Comparison of ENCODE assay signal across 14 cellular contexts in genomic region chr6:110356778-110357177, GRCh38. TPM values are rescaled to one million over a fixed set of nuclear protein-coding genes. Genes with fewer than 3 reads are reported as not detected.
DNase-seq lines count a peak whose midpoint lies in the region; ATAC-seq, FAIRE-seq and TF ChIP-seq lines count a peak whose summit lies in the region.
"Had no signal": no experiment of that assay in that cellular context is flagged by ENCODE, and none has a peak within 500 bp of the region (broad histone marks: within the 10 kb centered on the region; RNA-seq: fewer than 3 reads in every experiment).

No MANE protein-coding gene starts in this region.

- no peak for DNase-seq in CD4-positive, CD25-positive, alpha-beta regulatory T cell
- DNase-seq in H1 (ENCODE audit: low read depth in 1 of 2, low spot score in 2 of 2) (no peak), neural progenitor cell (ENCODE audit: low spot score) (no peak), pancreas (no peak), NCI-H69 (lab: John Stamatoyannopoulos, UW) (no peak)
- DNase-seq in activated effector memory CD4-positive, alpha-beta T cell treated with anti-CD3 and anti-CD28 coated beads, Interleukin-2, amount 50 U/mL, for 16 hours = no peak
- DNase-seq: GOT3, NCI-H1092 treated with DMSO at 0.1 percent for 48 hours, right lobe of liver had no signal

- H3K27me3 ChIP-seq in CD4-positive, CD25-positive, alpha-beta regulatory T cell (ENCODE audit: control insufficient read depth, insufficient read depth, low read length) = peaks cover 25% of the 10 kb centered on the region
- peaks cover 38% of the 10 kb centered on the region for H3K27me3 ChIP-seq in HUES64 (ENCODE audit: insufficient read depth, low read length)
- peaks cover 8 to 24% (median 18%) of the 10 kb centered on the region in 4 experiments for H3K27me3 ChIP-seq in H1 (replicated peaks in 1 of 4; ENCODE audit: control insufficient read depth in 3 of 4, extremely low read depth in 1 of 4, insufficient read depth in 3 of 4, low read length in 3 of 4)
- H3K27me3 ChIP-seq in neural progenitor cell = peaks cover 24% of the 10 kb centered on the region
- no peaks in the 10 kb centered on the region for H3K27me3 ChIP-seq in pancreas
- H3K27me3 ChIP-seq: right lobe of liver had no signal

- H2BK20ac ChIP-seq in H1 (ENCODE audit: low read length) = no peak overlapping the region; the same call in 1 of the 2 replicates

- H3K27ac ChIP-seq in CD4-positive, CD25-positive, alpha-beta regulatory T cell (ENCODE audit: insufficient read depth, low read length, poor library complexity, severe bottlenecking) = no peak overlapping the region
- H3K27ac ChIP-seq in HUES64 (ENCODE audit: low read depth, low read length) = no peak overlapping the region
- H3K27ac ChIP-seq in H1 (ENCODE audit: low read depth, low read length) = no peak overlapping the region
- no peak overlapping the region for H3K27ac ChIP-seq in neural progenitor cell
- H3K27ac ChIP-seq in pancreas = peak overlapping the region in 2 of 4 donors; percentile 80 to 83
- H3K27ac ChIP-seq: right lobe of liver had no signal

- H2AFZ ChIP-seq in H1 (ENCODE audit: low read length) = no peak overlapping the region
- peak overlapping the region; percentile 5 for H2AFZ ChIP-seq in neural progenitor cell (replicated peaks)

- no peaks in the 10 kb centered on the region for H3K79me2 ChIP-seq in H1 (ENCODE audit: control insufficient read depth in 1 of 2, insufficient read depth in 2 of 2, low read length in 2 of 2)
- H3K79me2 ChIP-seq in neural progenitor cell (ENCODE audit: low read depth) = no peaks in the 10 kb centered on the region

- H2AK5ac ChIP-seq in H1 (ENCODE audit: low read depth, low read length) = peak overlapping the region; percentile 79; the same call in 1 of the 2 replicates

- H4K20me1 ChIP-seq in H1 (replicated peaks in 1 of 2; ENCODE audit: control insufficient read depth in 1 of 2, insufficient read depth in 2 of 2, low read length in 2 of 2) (no peaks in the 10 kb centered on the region), neural progenitor cell (ENCODE audit: low read depth) (no peaks in the 10 kb centered on the region)

- H4K91ac ChIP-seq in H1 (replicated peaks; ENCODE audit: insufficient read length, low read length) = peak overlapping the region; percentile 12

- H3K4me3 ChIP-seq in CD4-positive, CD25-positive, alpha-beta regulatory T cell (ENCODE audit: low read depth, low read length) = no peak overlapping the region
- H3K4me3 ChIP-seq in HUES64 (ENCODE audit: low read length) (peak overlapping the region; percentile 68), H1 (ENCODE audit: extremely low read depth in 1 of 4, insufficient read depth in 2 of 4, low read depth in 3 of 4, low read length in 4 of 4) (peak overlapping the region in 3 of 4 experiments; percentile 62 to 67 (median 65); a peak in 3 of 8 replicates), neural progenitor cell (no peak overlapping the region), pancreas (peak overlapping the region in 2 of 4 donors; percentile 59 to 65)

- no peak overlapping the region for H3K27ac Mint-ChIP-seq in CD4-positive, CD25-positive, alpha-beta regulatory T cell
- H3K27ac Mint-ChIP-seq in neural progenitor cell = peak overlapping the region; percentile 78

- peaks cover 54% of the 10 kb centered on the region for H3F3A ChIP-seq in neural progenitor cell (ENCODE audit: low read depth)

- H2BK5ac ChIP-seq in H1 (ENCODE audit: low read depth, low read length) = 0 out of 2 replicates have a peak overlapping the region, but pooled peaks have one; percentile 30

- H4K5ac ChIP-seq in H1 (ENCODE audit: insufficient read length, low read depth, low read length) = no peak overlapping the region

- H3K36me3 Mint-ChIP-seq in CD4-positive, CD25-positive, alpha-beta regulatory T cell = peaks cover 4% of the 10 kb centered on the region
- peaks cover 2% of the 10 kb centered on the region for H3K36me3 Mint-ChIP-seq in neural progenitor cell

- no peak overlapping the region for H2BK15ac ChIP-seq in H1 (ENCODE audit: low read length)

- peaks cover 0 to 15% (median 2%) of the 10 kb centered on the region in 4 donors for H3K4me1 Mint-ChIP-seq in CD4-positive, CD25-positive, alpha-beta regulatory T cell
- H3K4me1 Mint-ChIP-seq in neural progenitor cell = peaks cover 78% of the 10 kb centered on the region

- TF ChIP-seq RAD21 in H1 (IDR thresholded peaks at IDR 0.05 in 1 of 2, conservative IDR thresholded peaks at IDR 0.05 in 1 of 2; ENCODE audit: low read depth in 2 of 2, low read length in 2 of 2) = no peak

- H3K79me1 ChIP-seq in H1 (ENCODE audit: low read depth, low read length) = no peaks in the 10 kb centered on the region

- ATAC-seq in CD4-positive, CD25-positive, alpha-beta regulatory T cell (ENCODE audit: low read depth in 2 of 2) = no peak
- ATAC-seq in GM18861 (IDR thresholded peaks at IDR 0.05; ENCODE audit: unreplicated experiment) = no peak
- no peak for ATAC-seq in pancreas

- peaks cover 3% of the 10 kb centered on the region for H3K4me1 ChIP-seq in CD4-positive, CD25-positive, alpha-beta regulatory T cell (ENCODE audit: control insufficient read depth, insufficient read depth, low read length, poor library complexity, severe bottlenecking)
- H3K4me1 ChIP-seq in HUES64 (ENCODE audit: insufficient read depth, low read length) = peaks cover 57% of the 10 kb centered on the region
- H3K4me1 ChIP-seq in H1 (replicated peaks in 1 of 4; ENCODE audit: control insufficient read depth in 3 of 4, insufficient read depth in 4 of 4, low read length in 3 of 4) = peaks cover 13 to 27% (median 23%) of the 10 kb centered on the region in 4 experiments
- H3K4me1 ChIP-seq in neural progenitor cell = peaks cover 76% of the 10 kb centered on the region
- peaks cover 0 to 4% (median 0%) of the 10 kb centered on the region in 3 donors for H3K4me1 ChIP-seq in pancreas

- H3K4ac ChIP-seq in H1 (replicated peaks; ENCODE audit: insufficient read length, low read depth, low read length) = no peak overlapping the region

- POLR2A ChIA-PET in H1 (lab: Charles Lee; ENCODE audit: partially characterized antibody) = interaction anchor here (1.3 kb wide), 1 partner anchor 9 kb away, joined by 4 read pairs; no protein-coding TSS in a partner anchor

- intact Hi-C loops in pancreas (cut with DNase I) = no loop called here

- peak overlapping the region in 3 of 4 donors; percentile 35 to 85 (median 42) for H3K4me3 Mint-ChIP-seq in CD4-positive, CD25-positive, alpha-beta regulatory T cell
- peak overlapping the region; percentile 88 for H3K4me3 Mint-ChIP-seq in neural progenitor cell

- H3K9me3 ChIP-seq in CD4-positive, CD25-positive, alpha-beta regulatory T cell (ENCODE audit: control insufficient read depth in 2 of 2, low read length in 2 of 2) = no peaks in the 10 kb centered on the region
- H3K9me3 ChIP-seq in HUES64 (ENCODE audit: insufficient read depth, low read depth, low read length) = no peaks in the 10 kb centered on the region
- no peaks in the 10 kb centered on the region for H3K9me3 ChIP-seq in H1 (ENCODE audit: insufficient read depth in 2 of 2, low read depth in 1 of 2, low read length in 1 of 2)
- H3K9me3 ChIP-seq in neural progenitor cell (ENCODE audit: low read depth) = no peaks in the 10 kb centered on the region
- H3K9me3 ChIP-seq in pancreas = no peaks in the 10 kb centered on the region
- H3K9me3 ChIP-seq: right lobe of liver had no signal

- WGBS in HUES64 = 78% methylated on average over 15 of the region's 15 CpGs
- WGBS in H1 (ENCODE audit: extremely low coverage in 1 of 2, insufficient coverage in 1 of 2, insufficient read length in 1 of 2, insufficient replicate concordance in 2 of 2, low coverage in 1 of 2, low lambda C conversion rate in 2 of 2, missing lambda C conversion rate in 1 of 2), 2 experiments = 70% methylated on average over 15 of the region's 15 CpGs; no CpG with 5 or more reads in 1 of the 2 experiments
- 94 to 97% methylated on average over 15 of the region's 15 CpGs for WGBS in pancreas, 2 donors

- no peak for TF ChIP-seq CTCF in H1 (IDR thresholded peaks at IDR 0.05; ENCODE audit: control extremely low read depth in 1 of 3, insufficient read depth in 1 of 3, low read depth in 1 of 3, low read length in 3 of 3)
- no peak for TF ChIP-seq CTCF in neural progenitor cell (IDR thresholded peaks at IDR 0.05)
- no peak for TF ChIP-seq CTCF in pancreas (IDR thresholded peaks at IDR 0.05)

- H3K14ac ChIP-seq in H1 (ENCODE audit: insufficient read length) = no peak overlapping the region

- H3K23me2 ChIP-seq in H1 (ENCODE audit: low read depth, low read length) = peaks cover 4% of the 10 kb centered on the region; the same call in 1 of the 2 replicates

- H3K9me3 Mint-ChIP-seq in CD4-positive, CD25-positive, alpha-beta regulatory T cell = peaks cover 0 to 7% (median 0%) of the 10 kb centered on the region in 7 donors
- peaks cover 9% of the 10 kb centered on the region for H3K9me3 Mint-ChIP-seq in neural progenitor cell

- no peak overlapping the region for H3K56ac ChIP-seq in H1 (replicated peaks; ENCODE audit: insufficient read length, low read depth, low read length)

- H3K36me3 ChIP-seq in CD4-positive, CD25-positive, alpha-beta regulatory T cell (ENCODE audit: control insufficient read depth, insufficient read depth, low read length) = no peaks in the 10 kb centered on the region
- H3K36me3 ChIP-seq in HUES64 (ENCODE audit: insufficient read depth, low read length) (no peaks in the 10 kb centered on the region), H1 (ENCODE audit: control insufficient read depth in 2 of 4, insufficient read depth in 4 of 4, low read length in 3 of 4) (no peaks in the 10 kb centered on the region), neural progenitor cell (no peaks in the 10 kb centered on the region), pancreas (no peaks in the 10 kb centered on the region)
- H3K36me3 ChIP-seq: right lobe of liver had no signal

- H3K18ac ChIP-seq in H1 (ENCODE audit: extremely low read depth, low read length) = no peak overlapping the region; the same call in 1 of the 2 replicates

- H2BK12ac ChIP-seq in H1 (ENCODE audit: low read depth, low read length) = no peak overlapping the region

- no peak for TF ChIP-seq POLR2A in H1 (IDR thresholded peaks at IDR 0.05; ENCODE audit: control extremely low read depth in 1 of 2, low read depth in 2 of 2, low read length in 2 of 2)

- H3K4me2 ChIP-seq in H1 (ENCODE audit: insufficient read depth in 1 of 2, low read depth in 2 of 2, low read length in 2 of 2) = peak overlapping the region; percentile 73 to 88; a peak in 3 of 4 replicates
- H3K4me2 ChIP-seq in neural progenitor cell = peak overlapping the region; percentile 78

- H3K23ac ChIP-seq in H1 (ENCODE audit: insufficient read length) = no peak overlapping the region

- TF ChIP-seq EP300 in H1 (IDR thresholded peaks at IDR 0.05; ENCODE audit: borderline replicate concordance in 1 of 2, low read depth in 2 of 2, low read length in 2 of 2) = no peak

- H4K8ac ChIP-seq in H1 (ENCODE audit: extremely low read depth, insufficient read depth, low read length) = no peak overlapping the region; the same call in 1 of the 2 replicates

- FAIRE-seq in H1 (lab: Jason Lieb, UNC) = peak; percentile 24
- FAIRE-seq in pancreas (lab: Jason Lieb, UNC) = no peak

- H3K27me3 Mint-ChIP-seq in CD4-positive, CD25-positive, alpha-beta regulatory T cell = peaks cover 67% of the 10 kb centered on the region
- H3K27me3 Mint-ChIP-seq in neural progenitor cell (ENCODE audit: insufficient read depth, low read depth) = peaks cover 26% of the 10 kb centered on the region

- H3K9ac ChIP-seq in HUES64 (ENCODE audit: low read depth, low read length) (no peak overlapping the region), H1 (replicated peaks in 1 of 4; ENCODE audit: extremely low read depth in 1 of 4, low read depth in 3 of 4, low read length in 3 of 4) (no peak overlapping the region), neural progenitor cell (no peak overlapping the region)

- CTCF ChIA-PET in H1 (lab: Charles Lee; ENCODE audit: partially characterized antibody) = interaction anchor here (0.7 to 0.8 kb wide), 2 partner anchors 34 to 36 kb away, joined by 3 read pairs; no protein-coding TSS in a partner anchor

- H2BK120ac ChIP-seq in H1 (replicated peaks; ENCODE audit: low read depth, low read length) = no peak overlapping the region

RNA-seq across cellular contexts. Expression of gene METTL24, which starts 1.4 kb away (rescaled TPM):
- total RNA-seq in CD4-positive, CD25-positive, alpha-beta regulatory T cell = not detected
- not detected for polyA plus RNA-seq in CD4-positive, CD25-positive, alpha-beta regulatory T cell
- 0.45 TPM for polyA plus RNA-seq in HUES64 (2013, experiment 1 of 2)
- 1.1 TPM for polyA plus RNA-seq in HUES64 (2013, experiment 2 of 2)
- total RNA-seq in H1 (2021; fragmentation: NEBNext Ultra II Directional; extraction: Animal tissue kit (Norgen Biotek cat#: 25700)) = 0.39 and 0.44 TPM in 2 replicates
- polyA plus RNA-seq in H1 (2011; rRNA removed) = 0.17 and 0.30 TPM in 2 replicates
- polyA plus RNA-seq in H1 (2011; cell fraction: cytosol; rRNA removed) = 0.27 TPM
- 0.73 TPM for polyA plus RNA-seq in H1 (2011; cell fraction: nucleus; rRNA removed)
- 0.16 to 0.28 TPM (median 0.20 TPM) in 3 of 4 replicates, not detected in the other for polyA plus RNA-seq in H1 (2012, experiment 1 of 2)
- polyA plus RNA-seq in H1 (2012, experiment 2 of 2) = not detected
- polyA plus RNA-seq in H1 (2013, experiment 1 of 2) = 0.08 TPM
- polyA plus RNA-seq in H1 (2013, experiment 2 of 2) = 0.17 TPM
- polyA minus RNA-seq in H1 (2011; rRNA and poly(A)+ RNA removed) = 1.2 and 2.6 TPM in 2 replicates
- not detected for polyA minus RNA-seq in H1 (2011; cell fraction: cytosol; rRNA and poly(A)+ RNA removed)
- polyA minus RNA-seq in H1 (2011; cell fraction: nucleus; rRNA and poly(A)+ RNA removed) = 5.0 TPM
- total RNA-seq in neural progenitor cell (ENCODE audit: low replicate concordance) = 3.2 and 4.5 TPM in 2 replicates
- 1 to 10 TPM; 1.0 to 4.4 (median 1.6) TPM for total RNA-seq in pancreas
- under 1 TPM; 0.34 to 0.80 TPM for polyA plus RNA-seq in pancreas
- total RNA-seq: dermis blood vessel endothelial cell; HT1080; T-helper 1 cell treated with Interleukin-12 subunit alpha and Interleukin-12 subunit beta and Interleukin-4 antibody, amounts not matched to agents 30 ng/mL and 1 ng/mL, for 36 hours had no signal

RNA-seq across cellular contexts. Expression of gene DDO, which starts 58.6 kb away (rescaled TPM):
- not detected for total RNA-seq in CD4-positive, CD25-positive, alpha-beta regulatory T cell
- polyA plus RNA-seq in CD4-positive, CD25-positive, alpha-beta regulatory T cell = not detected
- not detected for polyA plus RNA-seq in HUES64 (2013, experiment 1 of 2)
- not detected for polyA plus RNA-seq in HUES64 (2013, experiment 2 of 2)
- total RNA-seq in H1 (2021; fragmentation: NEBNext Ultra II Directional; extraction: Animal tissue kit (Norgen Biotek cat#: 25700)) = not detected in 2 replicates
- not detected in 2 replicates for polyA plus RNA-seq in H1 (2011; rRNA removed)
- not detected for polyA plus RNA-seq in H1 (2011; cell fraction: cytosol; rRNA removed)
- not detected for polyA plus RNA-seq in H1 (2011; cell fraction: nucleus; rRNA removed)
- not detected in 4 replicates for polyA plus RNA-seq in H1 (2012, experiment 1 of 2)
- polyA plus RNA-seq in H1 (2012, experiment 2 of 2) = not detected
- polyA plus RNA-seq in H1 (2013, experiment 1 of 2) = not detected
- polyA plus RNA-seq in H1 (2013, experiment 2 of 2) = 0.02 TPM
- polyA minus RNA-seq in H1 (2011; rRNA and poly(A)+ RNA removed) = not detected in 2 replicates
- polyA minus RNA-seq in H1 (2011; cell fraction: cytosol; rRNA and poly(A)+ RNA removed) = not detected
- polyA minus RNA-seq in H1 (2011; cell fraction: nucleus; rRNA and poly(A)+ RNA removed) = not detected
- total RNA-seq in neural progenitor cell (ENCODE audit: low replicate concordance) = not detected in 2 replicates
- total RNA-seq in pancreas = 1 to 10 TPM; 1.0 to 3.8 (median 1.4) TPM
- 1 to 10 TPM; 1.2 to 2.2 TPM for polyA plus RNA-seq in pancreas
- total RNA-seq: T-helper 1 cell treated with Interleukin-12 subunit alpha and Interleukin-12 subunit beta and Interleukin-4 antibody, amounts not matched to agents 30 ng/mL and 1 ng/mL, for 36 hours had no signal

Comparison
In these comparisons a context has a peak if more than half of its experiments do, and no peak if none do; other contexts are left out.
1. H3K4me3 ChIP-seq: peak in HUES64 (single experiment) and H1 (3 of 4); none in CD4-positive, CD25-positive, alpha-beta regulatory T cell (single experiment) and neural progenitor cell (single experiment).